ENCODE assay signal across 1 cellular context in genomic region chr4:73978886-73979285, GRCh38.
TF ChIP-seq lines count a peak whose summit lies in the region.

No MANE protein-coding gene starts in this region.

TF ChIP-seq in K562, 482 proteins besides CTCF, POLR2A, EP300 and RAD21 (continued from another document):
- TF ChIP-seq MLLT1 (IDR thresholded peaks at IDR 0.05) (no peak), PYGO2 (tag; IDR thresholded peaks at IDR 0.05) (no peak)
